In the genomic region with DNA sequence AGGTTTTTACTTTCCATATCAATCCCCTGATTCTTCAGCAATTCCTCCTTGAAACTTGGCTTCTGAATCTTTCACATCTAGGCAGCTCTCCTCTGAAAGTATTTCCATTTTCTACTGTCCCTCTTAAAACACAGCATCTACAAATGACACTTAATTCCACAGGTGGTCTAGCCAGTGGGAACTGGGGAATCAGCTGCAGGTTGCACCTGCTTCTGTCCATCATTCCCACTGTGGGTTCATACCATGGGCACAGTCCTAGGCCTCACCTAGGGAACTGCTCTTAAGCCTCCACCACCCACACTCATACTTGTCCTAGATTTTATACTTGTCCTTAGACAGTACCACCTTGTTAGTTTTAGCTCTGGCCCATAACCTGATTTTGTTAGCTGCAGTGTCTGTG, we compare ENCODE assay signal across 22 cellular contexts. TPM values are rescaled to one million over a fixed set of nuclear protein-coding genes. Genes with fewer than 3 reads are reported as not detected.
DNase-seq lines count a peak whose midpoint lies in the region; FAIRE-seq and TF ChIP-seq lines count a peak whose summit lies in the region.
"Had no signal": no experiment of that assay in that cellular context is flagged by ENCODE, and none has a peak within 500 bp of the region (broad histone marks: within the 10 kb centered on the region; RNA-seq: fewer than 3 reads in every experiment).

No MANE protein-coding gene starts in this region.

- no peaks in the 10 kb centered on the region for H3K27me3 Mint-ChIP-seq in MCF 10A (ENCODE audit: insufficient read depth, unreplicated experiment)
- H3K27me3 Mint-ChIP-seq in glutamatergic neuron (ENCODE audit: unreplicated experiment) = peaks cover 37% of the 10 kb centered on the region
- peaks cover 42% of the 10 kb centered on the region for H3K27me3 Mint-ChIP-seq in type B pancreatic cell

- POLR2A ChIA-PET in MCF 10A (lab: Yijun Ruan, JAX) = no interaction called here

- no peaks in the 10 kb centered on the region for H3K9me3 Mint-ChIP-seq in MCF 10A (ENCODE audit: unreplicated experiment)
- peaks cover 18% of the 10 kb centered on the region for H3K9me3 Mint-ChIP-seq in glutamatergic neuron (ENCODE audit: unreplicated experiment)
- H3K9me3 Mint-ChIP-seq in type B pancreatic cell = no peaks in the 10 kb centered on the region
- H3K9me3 Mint-ChIP-seq: activated B cell treated with CpG ODN at 0.5 μM for 24 hours; activated T-cell treated with anti-CD3 and anti-CD28 coated beads, Interleukin-2, amount 50 U/mL, for 4 hours had no signal

- no peak overlapping the region for H2AFZ ChIP-seq in mammary epithelial cell (ENCODE audit: low read depth, low read length)

- H3K9ac ChIP-seq in mammary epithelial cell (ENCODE audit: insufficient read depth, low read length) = no peak overlapping the region

- H3K27ac ChIP-seq in mammary epithelial cell (ENCODE audit: insufficient read depth, low read depth, low read length) = no peak overlapping the region
- H3K27ac ChIP-seq in esophagus muscularis mucosa (replicated peaks in 1 of 4) = no peak overlapping the region
- H3K27ac ChIP-seq: A549, lower lobe of right lung, right atrium auricular region had no signal

- H3K4me1 ChIP-seq in mammary epithelial cell (ENCODE audit: insufficient read depth, low read length) (peaks cover 18% of the 10 kb centered on the region), esophagus muscularis mucosa (peaks cover 19 to 60% (median 52%) of the 10 kb centered on the region in 4 donors)

- in situ Hi-C loops in mammary epithelial cell (cut with MboI; ENCODE audit: low sequenced_read_pairs in 2 of 2) = no loop called here

- H3K36me3 ChIP-seq in mammary epithelial cell (ENCODE audit: insufficient read depth, low read length) (no peaks in the 10 kb centered on the region), esophagus muscularis mucosa (peaks cover 0 to 7% (median 3%) of the 10 kb centered on the region in 4 donors)
- H3K36me3 ChIP-seq: right atrium auricular region had no signal

- no peak overlapping the region for H3K4me2 ChIP-seq in mammary epithelial cell (ENCODE audit: insufficient read depth, low read depth, low read length)
- H3K4me2 ChIP-seq: A549 had no signal

- no peaks in the 10 kb centered on the region for H4K20me1 ChIP-seq in mammary epithelial cell (ENCODE audit: insufficient read depth, low read length)

- BruUV-seq in MCF 10A (replicated peaks; lab: Mats Ljungman, UMichigan) = no TSS peak
- BruUV-seq in mammary epithelial cell (replicated peaks; lab: Mats Ljungman, UMichigan) = no TSS peak

- no peak for TF ChIP-seq POLR2A in esophagus muscularis mucosa (IDR thresholded peaks at IDR 0.05; ENCODE audit: low read depth)

- no peak for FAIRE-seq in GM19239 (lab: Jason Lieb, UNC)
- FAIRE-seq: A549 had no signal

- peak overlapping the region; percentile 11 for H3K4me3 Mint-ChIP-seq in MCF 10A (ENCODE audit: unreplicated experiment)
- peak overlapping the region; percentile 99 for H3K4me3 Mint-ChIP-seq in glutamatergic neuron (ENCODE audit: unreplicated experiment)
- peak overlapping the region; percentile 37 for H3K4me3 Mint-ChIP-seq in type B pancreatic cell
- H3K4me3 Mint-ChIP-seq: activated T-cell treated with anti-CD3 and anti-CD28 coated beads, Interleukin-2, amount 50 U/mL, for 4 hours had no signal

- no peak for DNase-seq in MCF 10A (ENCODE audit: unreplicated experiment)
- DNase-seq in mammary epithelial cell = no peak
- DNase-seq in glutamatergic neuron = no peak
- no peak for DNase-seq in type B pancreatic cell (ENCODE audit: extremely low spot score, unreplicated experiment)
- DNase-seq in cortex of kidney (lab: John Stamatoyannopoulos, UW) = no peak
- no peak for DNase-seq in GM19239 (ENCODE audit: insufficient read length, low spot score)
- DNase-seq in esophagus muscularis mucosa (ENCODE audit: extremely low spot score) = no peak
- DNase-seq: activated B cell treated with CpG ODN at 0.5 μM for 24 hours; activated naive CD4-positive, alpha-beta T cell treated with anti-CD3 and anti-CD28 coated beads, Interleukin-2, amount 50 U/mL, for 16 hours; activated T-cell treated with anti-CD3 and anti-CD28 coated beads, Interleukin-2, amount 50 U/mL, for 4 hours; Kasumi-1; lower lobe of right lung; NCI-H187; NCI-H526 treated with DMSO at 0.1 percent for 48 hours; RPMI8226; T1000; trophoblast cell had no signal

- H3K79me2 ChIP-seq in mammary epithelial cell (ENCODE audit: insufficient read depth, low read length) = peaks cover 11% of the 10 kb centered on the region

- TF ChIP-seq EP300 in esophagus muscularis mucosa (IDR thresholded peaks at IDR 0.05) = no peak

- H3K9me3 ChIP-seq in mammary epithelial cell (replicated peaks; ENCODE audit: insufficient read depth, low read length) (no peaks in the 10 kb centered on the region), esophagus muscularis mucosa (no peaks in the 10 kb centered on the region)
- H3K9me3 ChIP-seq: A549, lower lobe of right lung, right atrium auricular region had no signal

- dilution Hi-C loops in mammary epithelial cell (cut with HindIII; ENCODE audit: low sequenced_read_pairs) = no loop called here

- H3K36me3 Mint-ChIP-seq in MCF 10A (ENCODE audit: insufficient read depth, unreplicated experiment) (no peaks in the 10 kb centered on the region), glutamatergic neuron (ENCODE audit: unreplicated experiment) (peaks cover 9% of the 10 kb centered on the region), type B pancreatic cell (no peaks in the 10 kb centered on the region)

- intact Hi-C loops in MCF 10A (cut with micrococcal nuclease) = no loop called here
- intact Hi-C loops in mammary epithelial cell (cut with micrococcal nuclease) = no loop called here
- intact Hi-C loops in esophagus muscularis mucosa (cut with DNase I) = no loop called here

- H3K27ac Mint-ChIP-seq in MCF 10A (ENCODE audit: low read depth, unreplicated experiment) (no peak overlapping the region), glutamatergic neuron (ENCODE audit: unreplicated experiment) (peak overlapping the region; percentile 23), type B pancreatic cell (no peak overlapping the region)
- H3K27ac Mint-ChIP-seq: activated B cell treated with CpG ODN at 0.5 μM for 24 hours had no signal

- no peak for TF ChIP-seq CTCF in MCF 10A (IDR thresholded peaks at IDR 0.05; ENCODE audit: unreplicated experiment)
- TF ChIP-seq CTCF in mammary epithelial cell (conservative IDR thresholded peaks at IDR 0.05 in 1 of 2, IDR thresholded peaks at IDR 0.05 in 1 of 2; ENCODE audit: extremely low read depth in 1 of 2, insufficient read depth in 1 of 2, low read depth in 1 of 2, low read length in 2 of 2) = no peak
- TF ChIP-seq CTCF in WI38 (IDR thresholded peaks at IDR 0.05; ENCODE audit: low read depth, low read length) = no peak
- no peak for TF ChIP-seq CTCF in glutamatergic neuron (IDR thresholded peaks at IDR 0.05; ENCODE audit: partially characterized antibody, unreplicated experiment)
- TF ChIP-seq CTCF in type B pancreatic cell (conservative IDR thresholded peaks at IDR 0.05) = no peak
- TF ChIP-seq CTCF in esophagus muscularis mucosa (IDR thresholded peaks at IDR 0.05) = no peak

- H3K4me3 ChIP-seq in mammary epithelial cell (replicated peaks in 1 of 3; ENCODE audit: insufficient read depth in 1 of 3, low read depth in 2 of 3, low read length in 3 of 3) = no peak overlapping the region
- H3K4me3 ChIP-seq in WI38 (ENCODE audit: low read depth, low read length) = peak overlapping the region; percentile 96; the same call in 1 of the 2 replicates
- H3K4me3 ChIP-seq in esophagus muscularis mucosa = no peak overlapping the region
- H3K4me3 ChIP-seq: A549, lower lobe of right lung, right atrium auricular region had no signal

- CTCF ChIA-PET in MCF 10A (lab: Yijun Ruan, JAX) = interaction anchor here (0.7 to 2.2 kb wide), 5 partner anchors 20 to 930 kb away, joined by 3 to 14 read pairs (median 5); partner anchors contain the start of gene TTC31
- CTCF ChIA-PET in mammary epithelial cell (lab: Charles Lee; ENCODE audit: low non-redundant PET) = no interaction called here

- no peaks in the 10 kb centered on the region for H3K27me3 ChIP-seq in mammary epithelial cell (ENCODE audit: insufficient read depth, low read length)
- H3K27me3 ChIP-seq in esophagus muscularis mucosa = no peaks in the 10 kb centered on the region
- H3K27me3 ChIP-seq: right atrium auricular region had no signal

- H3K4me1 Mint-ChIP-seq in MCF 10A (ENCODE audit: insufficient read depth, unreplicated experiment) (peaks cover 11% of the 10 kb centered on the region), glutamatergic neuron (ENCODE audit: low read depth, unreplicated experiment) (peaks cover 42% of the 10 kb centered on the region), type B pancreatic cell (ENCODE audit: unreplicated experiment) (peaks cover 20% of the 10 kb centered on the region)

RNA-seq across cellular contexts. Expression of gene LOXL3, which starts 2.2 kb away (rescaled TPM):
- total RNA-seq in MCF 10A (2022) (0.93 and 1.2 TPM in 2 replicates), mammary epithelial cell (under 1 TPM; 0.83 to 0.87 TPM), glutamatergic neuron (ENCODE audit: unreplicated experiment) (64.2 TPM), type B pancreatic cell (ENCODE audit: low replicate concordance) (3.4 and 23.8 TPM in 2 replicates), esophagus muscularis mucosa (1 to 10 TPM; 7.1 to 8.6 (median 7.7) TPM)
- 2.2 TPM for polyA plus RNA-seq in mammary epithelial cell
- 0.21 TPM for polyA minus RNA-seq in mammary epithelial cell

RNA-seq across cellular contexts. Expression of gene DOK1, which starts 3.0 kb away (rescaled TPM):
- total RNA-seq in MCF 10A (2022) (3.4 and 4.6 TPM in 2 replicates), mammary epithelial cell (1 to 10 TPM; 3.1 to 6.5 TPM), glutamatergic neuron (ENCODE audit: unreplicated experiment) (14.0 TPM), type B pancreatic cell (ENCODE audit: low replicate concordance) (5.4 and 9.9 TPM in 2 replicates), esophagus muscularis mucosa (10 to 100 TPM; 11.9 to 26.5 (median 19.3) TPM)
- 4.9 TPM for polyA plus RNA-seq in mammary epithelial cell
- polyA minus RNA-seq in mammary epithelial cell = not detected

RNA-seq across cellular contexts. Expression of gene HTRA2, which starts 21.8 kb away (rescaled TPM):
- total RNA-seq in MCF 10A (2022) = 27.6 and 33.0 TPM in 2 replicates
- 10 to 100 TPM; 29.2 to 30.8 TPM for total RNA-seq in mammary epithelial cell
- polyA plus RNA-seq in mammary epithelial cell = 50.0 TPM
- polyA minus RNA-seq in mammary epithelial cell = 68.7 TPM
- 46.7 TPM for total RNA-seq in glutamatergic neuron (ENCODE audit: unreplicated experiment)
- 30.7 and 42.7 TPM in 2 replicates for total RNA-seq in type B pancreatic cell (ENCODE audit: low replicate concordance)
- 10 to 100 TPM; 29.7 to 37.9 (median 31.9) TPM for total RNA-seq in esophagus muscularis mucosa

RNA-seq across cellular contexts. Expression of gene AUP1, which starts 22.0 kb away (rescaled TPM):
- total RNA-seq in MCF 10A (2022) (138 and 140 TPM in 2 replicates), mammary epithelial cell (100 to 1,000 TPM in 1 of 2 donors, 10 to 100 TPM in 1; 67.5 to 111 TPM), glutamatergic neuron (ENCODE audit: unreplicated experiment) (99.5 TPM), type B pancreatic cell (ENCODE audit: low replicate concordance) (111 and 122 TPM in 2 replicates), esophagus muscularis mucosa (10 to 100 TPM; 83.6 to 95.1 (median 89.6) TPM)
- 145 TPM for polyA plus RNA-seq in mammary epithelial cell
- polyA minus RNA-seq in mammary epithelial cell = 95.5 TPM

RNA-seq across cellular contexts. Expression of gene DQX1, which starts 25.5 kb away (rescaled TPM):
- total RNA-seq in MCF 10A (2022) (4.3 and 4.7 TPM in 2 replicates), mammary epithelial cell (1 to 10 TPM in 1 of 2 donors, under 1 TPM in 1; 0.83 to 5.2 TPM), glutamatergic neuron (ENCODE audit: unreplicated experiment) (0.91 TPM), type B pancreatic cell (ENCODE audit: low replicate concordance) (1.4 and 3.2 TPM in 2 replicates), esophagus muscularis mucosa (not detected)
- polyA plus RNA-seq in mammary epithelial cell = 3.4 TPM
- not detected for polyA minus RNA-seq in mammary epithelial cell
- total RNA-seq: kidney epithelial cell, omental fat pad, right atrium auricular region had no signal

Comparison
In these comparisons a context has a peak if more than half of its experiments do, and no peak if none do; other contexts are left out.
1. H3K4me3 Mint-ChIP-seq: peak in every context shown above with its lines; median percentile 99 in glutamatergic neuron; 37 in type B pancreatic cell; 11 in MCF 10A.